In genomic region chr15:40793216-40793989, GRCh38 we compare ENCODE assay signal across 9 cellular contexts. TPM values are rescaled to one million over a fixed set of nuclear protein-coding genes. Genes with fewer than 3 reads are reported as not detected.
DNase-seq lines count a peak whose midpoint lies in the region; ATAC-seq and TF ChIP-seq lines count a peak whose summit lies in the region.
"Had no signal": no experiment of that assay in that cellular context is flagged by ENCODE, and none has a peak within 500 bp of the region (broad histone marks: within the 10 kb centered on the region; RNA-seq: fewer than 3 reads in every experiment).

No MANE protein-coding gene starts in this region.

- peaks cover 30% of the 10 kb centered on the region for H3K4me1 Mint-ChIP-seq in neural progenitor cell

- no peak for TF ChIP-seq CTCF in brain microvascular endothelial cell (IDR thresholded peaks at IDR 0.05; ENCODE audit: low read depth, low read length, missing control alignments)
- TF ChIP-seq CTCF in neural progenitor cell (IDR thresholded peaks at IDR 0.05), result no peak

- no peaks in the 10 kb centered on the region for H3K9me3 Mint-ChIP-seq in neural progenitor cell

- no peaks in the 10 kb centered on the region for H3K9me3 ChIP-seq in neural progenitor cell (ENCODE audit: low read depth)

- DNase-seq in COLO668 (lab: John Stamatoyannopoulos, UW; ENCODE audit: unreplicated experiment) (peak; percentile 84), HT-29 (ENCODE audit: low spot score) (peak; percentile 96), brain microvascular endothelial cell (peak; percentile 98), myocyte (ENCODE audit: low read depth) (peak; percentile 57), NCI-H2107 treated with DMSO at 0.1 percent for 48 hours (lab: John Stamatoyannopoulos, UW; ENCODE audit: unreplicated experiment) (no peak), neural progenitor cell (ENCODE audit: low spot score) (no peak), cerebellar nuclear complex (lab: John Stamatoyannopoulos, UW) (no peak)

- H3K9ac ChIP-seq in neural progenitor cell, result no peak overlapping the region

- H4K20me1 ChIP-seq in neural progenitor cell (ENCODE audit: low read depth), result peaks cover 4% of the 10 kb centered on the region

- no peak overlapping the region for H2AFZ ChIP-seq in neural progenitor cell (replicated peaks)

- peaks cover 8% of the 10 kb centered on the region for H3K36me3 Mint-ChIP-seq in neural progenitor cell

- in situ Hi-C loops in brain microvascular endothelial cell (cut with HindIII; ENCODE audit: low pct_ligation_motif_present, low sequenced_read_pairs), result no loop called here

- peaks cover 10% of the 10 kb centered on the region for H3F3A ChIP-seq in neural progenitor cell (ENCODE audit: low read depth)

- H3K27ac ChIP-seq in brain microvascular endothelial cell, result peak overlapping the region; percentile 79
- H3K27ac ChIP-seq in neural progenitor cell, result no peak overlapping the region

- no peak overlapping the region for H3K4me2 ChIP-seq in neural progenitor cell

- peaks cover 15% of the 10 kb centered on the region for H3K79me2 ChIP-seq in neural progenitor cell (ENCODE audit: low read depth)

- H3K4me1 ChIP-seq in neural progenitor cell, result peaks cover 18% of the 10 kb centered on the region

- H3K4me3 Mint-ChIP-seq in neural progenitor cell, result no peak overlapping the region

- H3K4me3 ChIP-seq in brain microvascular endothelial cell (ENCODE audit: low read depth, low read length), result no peak overlapping the region
- H3K4me3 ChIP-seq in neural progenitor cell, result no peak overlapping the region

- H3K36me3 ChIP-seq in brain microvascular endothelial cell (replicated peaks) (no peaks in the 10 kb centered on the region), neural progenitor cell (no peaks in the 10 kb centered on the region)

- peaks cover 2% of the 10 kb centered on the region for H3K27me3 Mint-ChIP-seq in neural progenitor cell (ENCODE audit: insufficient read depth, low read depth)

- H3K27me3 ChIP-seq in brain microvascular endothelial cell (replicated peaks) (no peaks in the 10 kb centered on the region), neural progenitor cell (no peaks in the 10 kb centered on the region)

- ATAC-seq in GM19455 (IDR thresholded peaks at IDR 0.05; ENCODE audit: unreplicated experiment), result no peak

- H3K27ac Mint-ChIP-seq in neural progenitor cell, result no peak overlapping the region

RNA-seq across cellular contexts. Expression of gene ZFYVE19, which starts 13.5 kb away (rescaled TPM):
- 66.0 and 68.6 TPM in 2 replicates for total RNA-seq in HT-29 (2014; rRNA removed; shearing (Covaris generic))
- total RNA-seq in myocyte (24.3 and 24.4 TPM in 2 replicates), neural progenitor cell (ENCODE audit: low replicate concordance) (19.3 and 20.2 TPM in 2 replicates)
- 16.6 TPM for polyA plus RNA-seq in myocyte (2012)

RNA-seq across cellular contexts. Expression of gene DNAJC17, which starts 13.9 kb away (rescaled TPM):
- total RNA-seq in HT-29 (2014; rRNA removed; shearing (Covaris generic)), result 47.9 and 53.5 TPM in 2 replicates
- total RNA-seq in myocyte (17.9 and 51.4 TPM in 2 replicates), neural progenitor cell (ENCODE audit: low replicate concordance) (23.3 and 49.3 TPM in 2 replicates)
- 27.7 TPM for polyA plus RNA-seq in myocyte (2012)

RNA-seq across cellular contexts. Expression of gene C15orf62, which starts 23.6 kb away (rescaled TPM):
- 8.4 and 12.0 TPM in 2 replicates for total RNA-seq in HT-29 (2014; rRNA removed; shearing (Covaris generic))
- total RNA-seq in myocyte (not detected in 2 replicates), neural progenitor cell (ENCODE audit: low replicate concordance) (not detected in 2 replicates)
- 1.4 TPM for polyA plus RNA-seq in myocyte (2012)

RNA-seq across cellular contexts. Expression of gene GCHFR, which starts 29.5 kb away (rescaled TPM):
- total RNA-seq in HT-29 (2014; rRNA removed; shearing (Covaris generic)), result 327 and 329 TPM in 2 replicates
- total RNA-seq in myocyte (5.5 and 8.0 TPM in 2 replicates), neural progenitor cell (ENCODE audit: low replicate concordance) (2.8 and 3.0 TPM in 2 replicates)
- polyA plus RNA-seq in myocyte (2012), result 2.7 TPM

RNA-seq across cellular contexts. Expression of gene PPP1R14D, which starts 35.1 kb away (rescaled TPM):
- total RNA-seq in HT-29 (2014; rRNA removed; shearing (Covaris generic)), result 2.5 and 6.1 TPM in 2 replicates
- not detected in 2 replicates for total RNA-seq in myocyte
- polyA plus RNA-seq in myocyte (2012), result not detected
- not detected in 2 replicates for total RNA-seq in neural progenitor cell (ENCODE audit: low replicate concordance)
- total RNA-seq: posterior vena cava had no signal

Comparison
In these comparisons a context has a peak if more than half of its experiments do, and no peak if none do; other contexts are left out.
1. DNase-seq: peak in COLO668 (single experiment), HT-29 (single experiment), brain microvascular endothelial cell (single experiment) and myocyte (single experiment); none in NCI-H2107 treated with DMSO at 0.1 percent for 48 hours (single experiment), neural progenitor cell (single experiment) and cerebellar nuclear complex (0 of 2).